ENCODE assay signal across 2 cellular contexts in the genomic region with DNA sequence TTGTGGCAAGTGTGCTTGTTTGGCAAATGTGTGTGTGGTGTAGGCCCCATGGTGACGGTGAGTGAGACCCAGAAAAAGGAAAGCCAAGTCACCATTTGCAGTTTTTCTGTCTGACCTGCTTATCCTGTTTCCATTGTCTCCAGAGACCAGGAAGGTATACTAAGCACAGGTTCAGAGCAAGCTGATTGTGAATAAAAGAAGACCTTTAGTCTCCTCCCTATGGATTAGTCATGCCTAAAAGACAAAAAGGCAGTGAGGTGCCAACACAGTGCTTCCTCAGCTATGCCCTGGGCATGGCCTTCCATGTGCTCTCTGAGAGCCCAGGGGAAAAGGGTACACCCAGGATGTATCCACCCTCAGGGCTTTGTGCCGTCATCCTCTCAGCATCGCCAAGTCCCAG.
TF ChIP-seq lines count a peak whose summit lies in the region.

No MANE protein-coding gene starts in this region.

TF ChIP-seq in IMR-90, 13 proteins besides CTCF, POLR2A, EP300 and RAD21:
- no peak for TF ChIP-seq SMC3 (IDR thresholded peaks at IDR 0.05; ENCODE audit: low read depth, low read length)
- TF ChIP-seq MAFK (IDR thresholded peaks at IDR 0.05; ENCODE audit: low read depth, low read length) = no peak
- TF ChIP-seq MXI1 (IDR thresholded peaks at IDR 0.05; ENCODE audit: borderline replicate concordance, low read depth, low read length) = no peak
- no peak for TF ChIP-seq FOS (IDR thresholded peaks at IDR 0.05; ENCODE audit: low read depth, low read length)
- TF ChIP-seq, protein P1, sequence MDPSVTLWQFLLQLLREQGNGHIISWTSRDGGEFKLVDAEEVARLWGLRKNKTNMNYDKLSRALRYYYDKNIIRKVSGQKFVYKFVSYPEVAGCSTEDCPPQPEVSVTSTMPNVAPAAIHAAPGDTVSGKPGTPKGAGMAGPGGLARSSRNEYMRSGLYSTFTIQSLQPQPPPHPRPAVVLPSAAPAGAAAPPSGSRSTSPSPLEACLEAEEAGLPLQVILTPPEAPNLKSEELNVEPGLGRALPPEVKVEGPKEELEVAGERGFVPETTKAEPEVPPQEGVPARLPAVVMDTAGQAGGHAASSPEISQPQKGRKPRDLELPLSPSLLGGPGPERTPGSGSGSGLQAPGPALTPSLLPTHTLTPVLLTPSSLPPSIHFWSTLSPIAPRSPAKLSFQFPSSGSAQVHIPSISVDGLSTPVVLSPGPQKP (IDR thresholded peaks at IDR 0.05; ENCODE audit: borderline replicate concordance, low read depth, low read length) = no peak
- no peak for TF ChIP-seq MAZ (IDR thresholded peaks at IDR 0.05; ENCODE audit: borderline replicate concordance, low read depth, low read length)
TF ChIP-seq in IMR-90: peak in this region for 0.

TF ChIP-seq in HepG2, 621 proteins besides CTCF, POLR2A, EP300 and RAD21:
- TF ChIP-seq ZNF383 (CRISPR knock-in tag; IDR thresholded peaks at IDR 0.05; ENCODE audit: borderline replicate concordance) = no peak
- no peak for TF ChIP-seq FLYWCH1 (CRISPR knock-in tag; IDR thresholded peaks at IDR 0.05)
- TF ChIP-seq CHCHD3 (CRISPR knock-in tag; IDR thresholded peaks at IDR 0.05) = no peak
- TF ChIP-seq PCBP1 (IDR thresholded peaks at IDR 0.05; ENCODE audit: borderline replicate concordance, low read depth, low read length) = no peak
